Comparison of ENCODE assay signal across 12 cellular contexts in genomic region chr2:37623409-37623808, GRCh38. TPM values are rescaled to one million over a fixed set of nuclear protein-coding genes. Genes with fewer than 3 reads are reported as not detected.
DNase-seq lines count a peak whose midpoint lies in the region; ATAC-seq and TF ChIP-seq lines count a peak whose summit lies in the region.
"Had no signal": no experiment of that assay in that cellular context is flagged by ENCODE, and none has a peak within 500 bp of the region (broad histone marks: within the 10 kb centered on the region; RNA-seq: fewer than 3 reads in every experiment).

No MANE protein-coding gene starts in this region.

- CTCF ChIA-PET in activated CD4-positive, alpha-beta T cell treated with anti-CD3 and anti-CD28 coated beads, Interleukin-2, amount 10 ng/mL, durations not matched to agents 7 days and 5 days (lab: Charles Lee): interaction anchor here (0.6 to 2.5 kb wide), 9 partner anchors 9 to 226 kb away, joined by 3 to 12 read pairs (median 3); no protein-coding TSS in a partner anchor

- H3K36me3 Mint-ChIP-seq in activated CD4-positive, alpha-beta T cell treated with anti-CD3 and anti-CD28 coated beads, Interleukin-2, amount 10 ng/mL, durations not matched to agents 7 days and 5 days (ENCODE audit: low read depth): peaks cover 12% of the 10 kb centered on the region
- peaks cover 14% of the 10 kb centered on the region for H3K36me3 Mint-ChIP-seq in activated T-helper 17 cell treated with anti-CD3 and anti-CD28 coated beads, Interleukin-2, amount 50 U/mL, for 72 hours (ENCODE audit: low read depth)

- no peaks in the 10 kb centered on the region for H3K27me3 ChIP-seq in neutrophil

- TF ChIP-seq CTCF in neutrophil (IDR thresholded peaks at IDR 0.05): no peak

- POLR2A ChIA-PET in activated CD4-positive, alpha-beta T cell treated with anti-CD3 and anti-CD28 coated beads, Interleukin-2, amount 10 ng/mL, durations not matched to agents 7 days and 5 days (lab: Charles Lee): interaction anchor here (1.8 kb wide), 1 partner anchor 37 kb away, joined by 5 read pairs; no protein-coding TSS in a partner anchor

- peak overlapping the region; percentile 98 for H3K27ac ChIP-seq in neutrophil
- H3K27ac ChIP-seq: lower lobe of right lung, SK-N-MC had no signal

- H3K27me3 Mint-ChIP-seq in activated CD4-positive, alpha-beta T cell treated with anti-CD3 and anti-CD28 coated beads, Interleukin-2, amount 10 ng/mL, durations not matched to agents 7 days and 5 days: no peaks in the 10 kb centered on the region
- H3K27me3 Mint-ChIP-seq in activated T-helper 17 cell treated with anti-CD3 and anti-CD28 coated beads, Interleukin-2, amount 50 U/mL, for 72 hours: no peaks in the 10 kb centered on the region

- no peak overlapping the region for H3K4me3 ChIP-seq in neutrophil (ENCODE audit: low read depth in 1 of 2, low read length in 1 of 2)
- H3K4me3 ChIP-seq: lower lobe of right lung, SK-N-MC had no signal

- no peaks in the 10 kb centered on the region for H3K36me3 ChIP-seq in neutrophil
- H3K36me3 ChIP-seq: lower lobe of right lung had no signal

- peak; percentile 13 for ATAC-seq in HG02610 (IDR thresholded peaks at IDR 0.05; ENCODE audit: unreplicated experiment)
- peak; percentile 42 for ATAC-seq in activated T-helper 17 cell treated with anti-CD3 and anti-CD28 coated beads, Interleukin-2, amount 50 U/mL, for 72 hours (replicated peaks)

- H3K4me1 ChIP-seq in neutrophil (ENCODE audit: control insufficient read depth in 1 of 2, insufficient read depth in 1 of 2, low read depth in 1 of 2, low read length in 1 of 2): peaks cover 73 to 78% of the 10 kb centered on the region in 2 experiments

- no peak for DNase-seq in activated CD4-positive, alpha-beta T cell treated with anti-CD3 and anti-CD28 coated beads, Interleukin-2, amount 10 ng/mL, durations not matched to agents 7 days and 5 days
- no peak for DNase-seq in activated CD4-positive, alpha-beta T cell treated with anti-CD3 and anti-CD28 coated beads, Interleukin-2, amount 50 U/mL, for 1 hour
- DNase-seq in COR-L47 (lab: John Stamatoyannopoulos, UW) (no peak), NCI-H226 (no peak), GF-D8 (lab: John Stamatoyannopoulos, UW) (no peak)
- DNase-seq: lower lobe of right lung, nucleus accumbens, small intestine had no signal

- peak overlapping the region; percentile 50 for H3K27ac Mint-ChIP-seq in activated CD4-positive, alpha-beta T cell treated with anti-CD3 and anti-CD28 coated beads, Interleukin-2, amount 10 ng/mL, durations not matched to agents 7 days and 5 days
- H3K27ac Mint-ChIP-seq in activated T-helper 17 cell treated with anti-CD3 and anti-CD28 coated beads, Interleukin-2, amount 50 U/mL, for 72 hours: peak overlapping the region; percentile 97

- no peaks in the 10 kb centered on the region for H3K9me3 ChIP-seq in neutrophil
- H3K9me3 ChIP-seq: lower lobe of right lung had no signal

- H3K4me3 Mint-ChIP-seq in activated CD4-positive, alpha-beta T cell treated with anti-CD3 and anti-CD28 coated beads, Interleukin-2, amount 10 ng/mL, durations not matched to agents 7 days and 5 days: no peak overlapping the region
- H3K4me3 Mint-ChIP-seq in activated T-helper 17 cell treated with anti-CD3 and anti-CD28 coated beads, Interleukin-2, amount 50 U/mL, for 72 hours: peak overlapping the region; percentile 86

- peaks cover 45% of the 10 kb centered on the region for H3K4me1 Mint-ChIP-seq in activated CD4-positive, alpha-beta T cell treated with anti-CD3 and anti-CD28 coated beads, Interleukin-2, amount 10 ng/mL, durations not matched to agents 7 days and 5 days
- H3K4me1 Mint-ChIP-seq in activated T-helper 17 cell treated with anti-CD3 and anti-CD28 coated beads, Interleukin-2, amount 50 U/mL, for 72 hours: peaks cover 69% of the 10 kb centered on the region

- peaks cover 14% of the 10 kb centered on the region for H3K9me3 Mint-ChIP-seq in activated CD4-positive, alpha-beta T cell treated with anti-CD3 and anti-CD28 coated beads, Interleukin-2, amount 10 ng/mL, durations not matched to agents 7 days and 5 days
- no peaks in the 10 kb centered on the region for H3K9me3 Mint-ChIP-seq in activated T-helper 17 cell treated with anti-CD3 and anti-CD28 coated beads, Interleukin-2, amount 50 U/mL, for 72 hours

RNA-seq across cellular contexts. Expression of gene CDC42EP3, which starts 48.0 kb away (rescaled TPM):
- 10 to 100 TPM; 28.2 to 39.8 TPM for total RNA-seq in activated CD4-positive, alpha-beta T cell treated with anti-CD3 and anti-CD28 coated beads, Interleukin-2, amount 10 ng/mL, durations not matched to agents 7 days and 5 days
- total RNA-seq in activated T-helper 17 cell treated with anti-CD3 and anti-CD28 coated beads, Interleukin-2, amount 50 U/mL, for 72 hours: 10 to 100 TPM; 33.5 to 40.9 TPM
